Comparison of ENCODE assay signal across 9 cellular contexts in the genomic region with DNA sequence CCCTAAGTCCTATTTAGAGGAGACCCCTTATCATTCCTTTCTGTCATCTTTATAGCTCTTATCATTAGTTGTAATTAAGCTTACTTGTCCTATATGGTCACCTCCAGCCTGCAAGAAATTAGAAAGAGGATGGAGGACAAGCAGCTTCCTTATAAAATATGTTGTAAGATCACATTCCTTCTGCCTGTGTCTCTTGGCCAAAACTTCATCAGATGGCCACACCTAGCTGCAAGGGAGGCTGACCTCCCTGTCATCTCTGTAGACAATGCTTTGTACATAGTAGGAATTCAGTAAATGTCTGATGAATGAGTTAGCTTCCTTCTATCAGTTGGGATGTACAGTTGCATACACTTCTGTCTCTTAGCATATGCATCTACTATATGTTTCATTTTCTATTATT. TPM values are rescaled to one million over a fixed set of nuclear protein-coding genes. Genes with fewer than 3 reads are reported as not detected.
A peak's percentile ranks its signal among the peaks of the same experiment; 100 is the strongest.
DNase-seq lines count a peak whose midpoint lies in the region; ATAC-seq and TF ChIP-seq lines count a peak whose summit lies in the region.
"Had no signal": no experiment of that assay in that cellular context is flagged by ENCODE, and none has a peak within 500 bp of the region (broad histone marks: within the 10 kb centered on the region; RNA-seq: fewer than 3 reads in every experiment).

No MANE protein-coding gene starts in this region.

- H3K9me3 ChIP-seq in A673 (ENCODE audit: low read depth, low read length, poor library complexity, severe bottlenecking), result peaks cover 8% of the 10 kb centered on the region
- peaks cover 0 to 7% of the 10 kb centered on the region in 2 experiments; a peak in 1 of 4 replicates for H3K9me3 ChIP-seq in HCT116 (ENCODE audit: control insufficient read depth in 1 of 2, insufficient read depth in 1 of 2, low read depth in 1 of 2, low read length in 2 of 2)

- CTCF ChIA-PET in A673 (lab: Charles Lee) (no interaction called here), HCT116 (lab: Charles Lee) (no interaction called here)

- no peaks in the 10 kb centered on the region for H3K9me2 ChIP-seq in HCT116 (ENCODE audit: insufficient read depth)

- H3K27ac Mint-ChIP-seq in activated naive CD8-positive, alpha-beta T cell treated with anti-CD3 and anti-CD28 coated beads, Interleukin-2, amount 50 U/mL, for 24 hours, result peak overlapping the region; percentile 94
- peak overlapping the region; percentile 92 to 98 (median 94) for H3K27ac Mint-ChIP-seq in immature natural killer cell

- no peak overlapping the region for H3K27ac ChIP-seq in A673 (ENCODE audit: low read depth, low read length, poor library complexity, severe bottlenecking)
- H3K27ac ChIP-seq in HCT116 (ENCODE audit: low read depth, low read length), result no peak overlapping the region

- TF ChIP-seq CTCF in A673 (conservative IDR thresholded peaks at IDR 0.05; ENCODE audit: low read depth, low read length), result no peak
- no peak for TF ChIP-seq CTCF in HCT116 (IDR thresholded peaks at IDR 0.05 in 2 of 3, conservative IDR thresholded peaks at IDR 0.05 in 1 of 3; ENCODE audit: borderline replicate concordance in 1 of 3, insufficient read depth in 1 of 3, low read depth in 2 of 3, low read length in 2 of 3)

- ATAC-seq in HCT116 (no peak), HG03439 (IDR thresholded peaks at IDR 0.05; ENCODE audit: unreplicated experiment) (no peak), GM19397 (IDR thresholded peaks at IDR 0.05; ENCODE audit: unreplicated experiment) (no peak)
- ATAC-seq in activated naive CD8-positive, alpha-beta T cell treated with anti-CD3 and anti-CD28 coated beads, Interleukin-2, amount 50 U/mL, for 24 hours, result no peak

- POLR2A ChIA-PET in A673 (lab: Charles Lee; ENCODE audit: low non-redundant PET), result no interaction called here
- POLR2A ChIA-PET in HCT116 (lab: Charles Lee), result no interaction called here

- RAD21 ChIA-PET in HCT116 (lab: Charles Lee; ENCODE audit: low non-redundant PET in 1 of 2, low total read pairs in 2 of 2, uncharacterized antibody in 2 of 2, unreplicated experiment in 2 of 2), result no interaction called here

- intact Hi-C loops in A673 (cut with micrococcal nuclease; ENCODE audit: unreplicated experiment) (no loop called here), HCT116 (cut with micrococcal nuclease) (no loop called here)

- H4K20me1 ChIP-seq in HCT116 (ENCODE audit: insufficient read depth), result no peaks in the 10 kb centered on the region

- no peak for DNase-seq in A673 (ENCODE audit: low spot score)
- no peak for DNase-seq in HCT116 (ENCODE audit: low read depth, low spot score)
- no peak for DNase-seq in activated naive CD8-positive, alpha-beta T cell treated with anti-CD3 and anti-CD28 coated beads, Interleukin-2, amount 50 U/mL, for 24 hours
- no peak for DNase-seq in immature natural killer cell
- no peak for DNase-seq in stimulated activated CD4-positive, alpha-beta T cell treated with anti-CD3 and anti-CD28 coated beads, Interleukin-4, amount 100 ng/mL, for 4 hours
- DNase-seq in NCI-H1092 (lab: John Stamatoyannopoulos, UW), result no peak
- DNase-seq: NCI-H446 had no signal

- H3K27me3 ChIP-seq in A673 (replicated peaks; ENCODE audit: insufficient read depth, low read depth, low read length, poor library complexity) (no peaks in the 10 kb centered on the region), HCT116 (ENCODE audit: insufficient read depth, low read length) (no peaks in the 10 kb centered on the region)

- peaks cover 53% of the 10 kb centered on the region for H3K36me3 Mint-ChIP-seq in activated naive CD8-positive, alpha-beta T cell treated with anti-CD3 and anti-CD28 coated beads, Interleukin-2, amount 50 U/mL, for 24 hours (ENCODE audit: low read depth)
- H3K36me3 Mint-ChIP-seq in immature natural killer cell, result peaks cover 3 to 31% (median 5%) of the 10 kb centered on the region in 3 donors

- H3K9me3 Mint-ChIP-seq in activated naive CD8-positive, alpha-beta T cell treated with anti-CD3 and anti-CD28 coated beads, Interleukin-2, amount 50 U/mL, for 24 hours, result no peaks in the 10 kb centered on the region
- no peaks in the 10 kb centered on the region for H3K9me3 Mint-ChIP-seq in immature natural killer cell

- H3K4me2 ChIP-seq in HCT116 (ENCODE audit: low read length), result peak overlapping the region; percentile 79

- BruUV-seq in A673 (replicated peaks; lab: Mats Ljungman, UMichigan) (no TSS peak), HCT116 (replicated peaks; lab: Mats Ljungman, UMichigan) (no TSS peak)

- H3K36me3 ChIP-seq in A673 (ENCODE audit: insufficient read depth, low read length, poor library complexity, severe bottlenecking), result peaks cover 57% of the 10 kb centered on the region
- H3K36me3 ChIP-seq in HCT116 (ENCODE audit: control insufficient read depth in 1 of 2, insufficient read depth in 2 of 2, low read length in 2 of 2), result peaks cover 38 to 61% of the 10 kb centered on the region in 2 experiments

- H2AFZ ChIP-seq in HCT116 (ENCODE audit: low read depth, low read length, poor library complexity, severe bottlenecking), result no peak overlapping the region

- no peak overlapping the region for H3K9ac ChIP-seq in HCT116 (ENCODE audit: low read length)

- peak overlapping the region; percentile 99 for H3K4me3 Mint-ChIP-seq in activated naive CD8-positive, alpha-beta T cell treated with anti-CD3 and anti-CD28 coated beads, Interleukin-2, amount 50 U/mL, for 24 hours
- H3K4me3 Mint-ChIP-seq in immature natural killer cell, result peak overlapping the region; percentile 85 to 91 (median 88)

- H3K4me1 ChIP-seq in A673 (ENCODE audit: insufficient read depth, low read length, poor library complexity, severe bottlenecking) (peaks cover 5% of the 10 kb centered on the region), HCT116 (ENCODE audit: control insufficient read depth in 1 of 2, insufficient read depth in 2 of 2, low read length in 2 of 2) (peaks cover 10 to 20% of the 10 kb centered on the region in 2 experiments; a peak in 3 of 4 replicates)

- H3K79me2 ChIP-seq in HCT116 (ENCODE audit: insufficient read depth, low read length), result peaks cover 78% of the 10 kb centered on the region

- no peak for TF ChIP-seq RAD21 in HCT116 (IDR thresholded peaks at IDR 0.05; ENCODE audit: low read depth)

- peaks cover 32% of the 10 kb centered on the region for H3K4me1 Mint-ChIP-seq in activated naive CD8-positive, alpha-beta T cell treated with anti-CD3 and anti-CD28 coated beads, Interleukin-2, amount 50 U/mL, for 24 hours
- H3K4me1 Mint-ChIP-seq in immature natural killer cell, result peaks cover 33 to 35% of the 10 kb centered on the region in 2 donors

- no peak for TF ChIP-seq POLR2A in HCT116 (IDR thresholded peaks at IDR 0.05; ENCODE audit: borderline replicate concordance, extremely low read depth, insufficient read depth, insufficient read length)

- H3K4me3 ChIP-seq in A673 (ENCODE audit: low read depth, low read length, poor library complexity, severe bottlenecking), result peak overlapping the region; percentile 86
- peak overlapping the region in 1 of 2 experiments; percentile 94; a peak in 3 of 4 replicates for H3K4me3 ChIP-seq in HCT116 (replicated peaks in 1 of 2; ENCODE audit: low read depth in 1 of 2, low read length in 2 of 2)

- H3K27me3 Mint-ChIP-seq in activated naive CD8-positive, alpha-beta T cell treated with anti-CD3 and anti-CD28 coated beads, Interleukin-2, amount 50 U/mL, for 24 hours, result peaks cover 2% of the 10 kb centered on the region
- peaks cover 2 to 18% (median 5%) of the 10 kb centered on the region in 3 donors for H3K27me3 Mint-ChIP-seq in immature natural killer cell (ENCODE audit: low read depth in 3 of 3)

TF ChIP-seq in HCT116, 20 proteins besides CTCF, POLR2A, EP300 and RAD21 (continues in another document):
- TF ChIP-seq POLR2AphosphoS5 (IDR thresholded peaks at IDR 0.05; ENCODE audit: low read depth, low read length) (no peak), CBX3 (IDR thresholded peaks at IDR 0.05; ENCODE audit: low read depth) (no peak), ZFX (IDR thresholded peaks at IDR 0.05) (no peak), EZH2 (IDR thresholded peaks at IDR 0.05) (no peak), MAX (IDR thresholded peaks at IDR 0.05) (no peak; the same call in 1 of the 2 replicates), SIN3A (IDR thresholded peaks at IDR 0.05; ENCODE audit: low read depth) (no peak; the same call in 1 of the 2 replicates)
- TF ChIP-seq, protein P1, sequence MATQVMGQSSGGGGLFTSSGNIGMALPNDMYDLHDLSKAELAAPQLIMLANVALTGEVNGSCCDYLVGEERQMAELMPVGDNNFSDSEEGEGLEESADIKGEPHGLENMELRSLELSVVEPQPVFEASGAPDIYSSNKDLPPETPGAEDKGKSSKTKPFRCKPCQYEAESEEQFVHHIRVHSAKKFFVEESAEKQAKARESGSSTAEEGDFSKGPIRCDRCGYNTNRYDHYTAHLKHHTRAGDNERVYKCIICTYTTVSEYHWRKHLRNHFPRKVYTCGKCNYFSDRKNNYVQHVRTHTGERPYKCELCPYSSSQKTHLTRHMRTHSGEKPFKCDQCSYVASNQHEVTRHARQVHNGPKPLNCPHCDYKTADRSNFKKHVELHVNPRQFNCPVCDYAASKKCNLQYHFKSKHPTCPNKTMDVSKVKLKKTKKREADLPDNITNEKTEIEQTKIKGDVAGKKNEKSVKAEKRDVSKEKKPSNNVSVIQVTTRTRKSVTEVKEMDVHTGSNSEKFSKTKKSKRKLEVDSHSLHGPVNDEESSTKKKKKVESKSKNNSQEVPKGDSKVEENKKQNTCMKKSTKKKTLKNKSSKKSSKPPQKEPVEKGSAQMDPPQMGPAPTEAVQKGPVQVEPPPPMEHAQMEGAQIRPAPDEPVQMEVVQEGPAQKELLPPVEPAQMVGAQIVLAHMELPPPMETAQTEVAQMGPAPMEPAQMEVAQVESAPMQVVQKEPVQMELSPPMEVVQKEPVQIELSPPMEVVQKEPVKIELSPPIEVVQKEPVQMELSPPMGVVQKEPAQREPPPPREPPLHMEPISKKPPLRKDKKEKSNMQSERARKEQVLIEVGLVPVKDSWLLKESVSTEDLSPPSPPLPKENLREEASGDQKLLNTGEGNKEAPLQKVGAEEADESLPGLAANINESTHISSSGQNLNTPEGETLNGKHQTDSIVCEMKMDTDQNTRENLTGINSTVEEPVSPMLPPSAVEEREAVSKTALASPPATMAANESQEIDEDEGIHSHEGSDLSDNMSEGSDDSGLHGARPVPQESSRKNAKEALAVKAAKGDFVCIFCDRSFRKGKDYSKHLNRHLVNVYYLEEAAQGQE (IDR thresholded peaks at IDR 0.05; ENCODE audit: low read depth), result no peak

RNA-seq across cellular contexts. Expression of gene TTC19, which starts 1.9 kb away (rescaled TPM):
- total RNA-seq in A673 (2021) (44.5 and 53.8 TPM in 2 replicates), HCT116 (2021; ENCODE audit: unreplicated experiment) (61.3 TPM)
- polyA plus RNA-seq in HCT116 (2012), result 34.5 and 41.1 TPM in 2 replicates
- 10 to 100 TPM; 37.1 to 64.6 (median 38.1) TPM for polyA plus RNA-seq in immature natural killer cell

RNA-seq across cellular contexts. Expression of gene ZSWIM7, which starts 2.0 kb away (rescaled TPM):
- total RNA-seq in A673 (2021), result 28.7 and 39.8 TPM in 2 replicates
- 33.5 TPM for total RNA-seq in HCT116 (2021; ENCODE audit: unreplicated experiment)
- 29.3 and 36.6 TPM in 2 replicates for polyA plus RNA-seq in HCT116 (2012)
- polyA plus RNA-seq in immature natural killer cell, result 10 to 100 TPM; 47.0 to 67.8 (median 67.6) TPM

RNA-seq across cellular contexts. Expression of gene ADORA2B, which starts 56.6 kb away (rescaled TPM):
- total RNA-seq in A673 (2021) (3.9 and 5.9 TPM in 2 replicates), HCT116 (2021; ENCODE audit: unreplicated experiment) (47.5 TPM)
- 46.0 and 48.3 TPM in 2 replicates for polyA plus RNA-seq in HCT116 (2012)
- 1 to 10 TPM in 2 of 3 donors, under 1 TPM in 1; 0.96 to 1.6 (median 1.3) TPM for polyA plus RNA-seq in immature natural killer cell
